Comparison of ENCODE assay signal across 9 cellular contexts in the genomic region with DNA sequence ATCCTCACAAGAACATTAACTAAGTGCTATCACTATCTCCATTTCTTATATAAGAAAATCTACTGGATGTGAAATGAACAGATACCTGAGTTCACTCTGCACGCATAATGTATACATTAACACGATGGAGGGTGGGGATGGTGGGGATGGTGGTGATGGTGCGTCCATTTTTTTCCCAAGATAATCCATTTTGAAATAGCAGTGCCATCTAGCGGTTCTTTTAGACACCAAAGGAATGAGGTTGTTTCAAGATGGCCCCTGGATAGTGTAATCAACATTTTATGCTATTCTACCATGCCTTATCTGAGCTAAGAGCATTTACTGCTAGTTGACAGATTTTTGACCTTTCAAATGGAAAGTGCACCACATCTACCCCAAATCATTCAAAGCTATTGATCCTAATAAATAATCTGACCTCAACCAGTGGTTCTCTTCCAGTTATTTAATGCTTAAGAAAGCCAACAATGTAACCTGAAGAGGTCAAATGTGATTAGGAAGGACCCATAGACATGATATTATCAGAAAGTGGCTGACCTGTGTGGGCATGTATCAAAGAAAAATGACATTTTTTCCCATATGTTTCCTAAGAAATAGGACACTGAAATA.
DNase-seq lines count a peak whose midpoint lies in the region; ATAC-seq and TF ChIP-seq lines count a peak whose summit lies in the region.
"Had no signal": no experiment of that assay in that cellular context is flagged by ENCODE, and none has a peak within 500 bp of the region (broad histone marks: within the 10 kb centered on the region; RNA-seq: fewer than 3 reads in every experiment).

No MANE protein-coding gene starts in this region.

- no peaks in the 10 kb centered on the region for H3K4me1 ChIP-seq in Panc1 (ENCODE audit: control insufficient read depth, insufficient read depth, low read length)
- no peaks in the 10 kb centered on the region for H3K4me1 ChIP-seq in spleen
- H3K4me1 ChIP-seq: BLaER1 had no signal

- WGBS in spleen, 5 donors = 19 to 31% (median 26%) methylated on average over 4 of the region's 4 CpGs

- TF ChIP-seq CTCF in Panc1 (IDR thresholded peaks at IDR 0.05) (peak; percentile 75), coronary artery (IDR thresholded peaks at IDR 0.05) (no peak), spleen (IDR thresholded peaks at IDR 0.05 in 8 of 11, conservative IDR thresholded peaks at IDR 0.05 in 3 of 11) (peak in 3 of 11 experiments; percentile 8 to 28 (median 18))

- POLR2A ChIA-PET in Panc1 (lab: Charles Lee) = no interaction called here

- no peak overlapping the region for H3K4me3 ChIP-seq in Panc1 (ENCODE audit: low read depth in 2 of 2, low read length in 2 of 2)
- no peak overlapping the region for H3K4me3 ChIP-seq in coronary artery
- H3K4me3 ChIP-seq in spleen = no peak overlapping the region
- H3K4me3 ChIP-seq: BLaER1 had no signal

- DNase-seq in NCI-H1417 (lab: John Stamatoyannopoulos, UW) (peak in 2 of 3 experiments; percentile 37 to 81), NCI-H1417 treated with DMSO at 0.1 percent for 48 hours (lab: John Stamatoyannopoulos, UW) (no peak), Panc1 (ENCODE audit: low read depth, low spot score) (peak; percentile 17), left ventricle myocardium superior (no peak), coronary artery (ENCODE audit: low spot score) (no peak), spleen (no peak)

- no peak overlapping the region for H3K27ac ChIP-seq in Panc1 (ENCODE audit: low read length)
- no peak overlapping the region for H3K27ac ChIP-seq in coronary artery
- H3K27ac ChIP-seq in spleen = no peak overlapping the region
- H3K27ac ChIP-seq: BLaER1 had no signal

- TF ChIP-seq POLR2A in spleen (IDR thresholded peaks at IDR 0.05) = no peak

- H3K27me3 ChIP-seq in Panc1 (ENCODE audit: control insufficient read depth, insufficient read depth, low read length) (no peaks in the 10 kb centered on the region), spleen (replicated peaks in 1 of 7) (no peaks in the 10 kb centered on the region)
- H3K27me3 ChIP-seq: BLaER1 had no signal

- H3K36me3 ChIP-seq in Panc1 (ENCODE audit: control insufficient read depth, insufficient read depth, low read length) (no peaks in the 10 kb centered on the region), spleen (no peaks in the 10 kb centered on the region)
- H3K36me3 ChIP-seq: BLaER1 had no signal

- no TSS peak for BruUV-seq in Panc1 (replicated peaks; lab: Mats Ljungman, UMichigan)

- ATAC-seq in HG02870 (IDR thresholded peaks at IDR 0.05; ENCODE audit: unreplicated experiment) (peak; percentile 81), Panc1 (peak; percentile 60; the same call in 1 of the 2 replicates), left ventricle myocardium superior (peak; percentile 18), GM18873 (IDR thresholded peaks at IDR 0.05; ENCODE audit: low FRiP score, unreplicated experiment) (no peak)

- in situ Hi-C loops in Panc1 (cut with HindIII; ENCODE audit: low pct_unique_long_range_greater_than_20kb, low sequenced_read_pairs) = no loop called here

- H3K9me3 ChIP-seq in Panc1 (ENCODE audit: control insufficient read depth, insufficient read depth, low read depth, low read length) (no peaks in the 10 kb centered on the region), spleen (no peaks in the 10 kb centered on the region)
- H3K9me3 ChIP-seq: BLaER1 had no signal

- CTCF ChIA-PET in Panc1 (lab: Charles Lee) = no interaction called here

- intact Hi-C loops in Panc1 (cut with micrococcal nuclease; ENCODE audit: unreplicated experiment) = loop anchor here (10.0 kb wide), 2 partner anchors 441 to 1511 kb away; no protein-coding TSS in a partner anchor
- intact Hi-C loops in left ventricle myocardium superior (cut with micrococcal nuclease) = loop anchor here (5.0 kb wide), 1 partner anchor 393 kb away; no protein-coding TSS in a partner anchor
- intact Hi-C loops in spleen (cut with DNase I; ENCODE audit: low total_unique reads) = no loop called here

Comparison
In these comparisons a context has a peak if more than half of its experiments do, and no peak if none do; other contexts are left out.
1. DNase-seq: peak in NCI-H1417 (2 of 3) and Panc1 (single experiment); none in NCI-H1417 treated with DMSO at 0.1 percent for 48 hours (single experiment), left ventricle myocardium superior (single experiment), coronary artery (single experiment) and spleen (single experiment).